Comparison of ENCODE assay signal across 9 cellular contexts in the genomic region with DNA sequence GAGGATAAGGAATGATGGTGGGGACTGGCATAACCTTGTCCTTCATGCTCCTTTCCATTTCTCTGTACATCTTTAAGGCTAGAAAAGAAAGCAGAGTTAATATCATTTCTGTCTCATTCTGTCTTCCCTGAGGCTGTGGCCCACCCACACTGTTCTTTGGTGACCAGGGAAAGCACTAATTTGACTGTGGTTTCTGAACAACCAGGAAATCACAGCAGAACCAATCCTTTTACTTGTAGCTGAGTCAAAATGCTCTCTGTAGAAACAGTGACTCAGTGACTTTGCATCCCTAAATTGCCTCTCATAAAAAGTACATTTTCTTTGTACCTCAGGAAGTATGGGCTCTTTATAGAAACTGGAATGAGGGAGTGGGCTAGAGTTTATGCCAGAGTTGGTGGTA. TPM values are rescaled to one million over a fixed set of nuclear protein-coding genes. Genes with fewer than 3 reads are reported as not detected.
DNase-seq lines count a peak whose midpoint lies in the region; ATAC-seq and TF ChIP-seq lines count a peak whose summit lies in the region.
"Had no signal": no experiment of that assay in that cellular context is flagged by ENCODE, and none has a peak within 500 bp of the region (broad histone marks: within the 10 kb centered on the region; RNA-seq: fewer than 3 reads in every experiment).

No MANE protein-coding gene starts in this region.

- peaks cover 3% of the 10 kb centered on the region for H3K27me3 Mint-ChIP-seq in type B pancreatic cell

- ATAC-seq in GM19372 (IDR thresholded peaks at IDR 0.05; ENCODE audit: low read depth, unreplicated experiment) (peak; percentile 84), HG03095 (IDR thresholded peaks at IDR 0.05; ENCODE audit: unreplicated experiment) (peak; percentile 91)

- DNase-seq in GM12864 (ENCODE audit: low read depth) (peak; percentile 15), choroid plexus epithelial cell (ENCODE audit: low read depth) (peak; percentile 35), middle frontal gyrus (ENCODE audit: extremely low spot score, low spot score) (no peak), type B pancreatic cell (ENCODE audit: extremely low spot score, unreplicated experiment) (no peak), OCI-M2 (lab: John Stamatoyannopoulos, UW; ENCODE audit: unreplicated experiment) (no peak), NCI-H1436 (lab: John Stamatoyannopoulos, UW) (no peak)
- DNase-seq: naive B cell had no signal

- no peak overlapping the region for H3K4me3 Mint-ChIP-seq in type B pancreatic cell
- H3K4me3 Mint-ChIP-seq: naive B cell had no signal

- H3K4me1 Mint-ChIP-seq in type B pancreatic cell (ENCODE audit: unreplicated experiment), result peaks cover 10% of the 10 kb centered on the region
- H3K4me1 Mint-ChIP-seq: naive B cell had no signal

- H3K27ac Mint-ChIP-seq in type B pancreatic cell, result no peak overlapping the region
- H3K27ac Mint-ChIP-seq: naive B cell had no signal

- peaks cover 3% of the 10 kb centered on the region for H3K36me3 Mint-ChIP-seq in type B pancreatic cell

- peaks cover 12% of the 10 kb centered on the region for H3K9me3 Mint-ChIP-seq in type B pancreatic cell

- no peak for TF ChIP-seq CTCF in GM12864 (IDR thresholded peaks at IDR 0.05; ENCODE audit: low read depth, low read length, missing control alignments)
- TF ChIP-seq CTCF in choroid plexus epithelial cell (conservative IDR thresholded peaks at IDR 0.05; ENCODE audit: low read depth, low read length), result no peak
- TF ChIP-seq CTCF in type B pancreatic cell (conservative IDR thresholded peaks at IDR 0.05), result no peak

- H3K4me3 ChIP-seq in GM12864 (ENCODE audit: low read depth, low read length) (no peak overlapping the region), choroid plexus epithelial cell (ENCODE audit: low read depth, low read length) (no peak overlapping the region)

RNA-seq across cellular contexts. Expression of gene IL33, which starts 28.1 kb away (rescaled TPM):
- 0.67 and 13.3 TPM in 2 replicates for total RNA-seq in type B pancreatic cell (ENCODE audit: low replicate concordance)

Comparison
In these comparisons a context has a peak if more than half of its experiments do, and no peak if none do; other contexts are left out.
1. DNase-seq: peak in GM12864 (single experiment) and choroid plexus epithelial cell (single experiment); none in middle frontal gyrus (single experiment), type B pancreatic cell (single experiment), OCI-M2 (single experiment) and NCI-H1436 (single experiment).